In the genomic region with DNA sequence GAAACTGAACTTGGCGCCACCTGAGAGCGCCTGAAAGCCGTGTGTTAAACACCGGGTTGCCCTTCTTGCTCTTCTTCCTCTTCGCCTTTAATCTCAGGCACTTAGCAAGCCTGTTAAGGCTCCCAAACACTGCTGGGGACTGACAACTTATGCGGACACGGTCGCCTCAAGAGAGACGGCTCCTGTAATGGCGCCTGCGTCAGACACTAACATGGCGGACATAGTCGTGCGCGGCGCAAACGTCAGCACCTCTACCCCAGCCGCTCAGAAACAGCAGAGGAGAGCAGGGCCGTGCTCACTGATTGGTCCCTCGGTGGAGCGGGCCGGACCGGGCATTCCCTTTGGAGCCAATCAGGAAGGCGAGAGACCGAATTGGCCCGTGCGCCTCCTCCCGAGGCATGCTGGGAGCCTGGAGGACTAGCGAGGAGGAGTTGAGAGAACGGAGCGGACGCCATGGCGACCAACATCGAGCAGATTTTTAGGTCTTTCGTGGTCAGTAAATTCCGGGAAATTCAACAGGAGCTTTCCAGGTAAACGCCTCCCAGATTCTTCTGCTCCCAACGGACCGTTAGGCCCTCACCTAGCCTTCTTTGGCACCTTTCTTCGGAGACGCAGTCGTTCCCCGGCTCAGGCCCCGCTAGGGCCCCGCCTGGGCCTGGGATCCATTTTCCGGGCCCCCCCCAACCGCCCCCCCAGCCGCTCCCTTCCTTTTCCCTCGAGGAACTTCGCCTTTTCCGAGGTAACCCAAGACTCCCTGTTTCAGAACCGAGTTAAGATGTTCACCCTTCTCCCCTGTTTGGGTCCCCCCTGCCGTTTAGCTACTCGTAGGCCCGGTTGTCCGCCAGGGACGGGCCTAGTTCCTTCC, we compare ENCODE assay signal across 1 cellular context.
TF ChIP-seq lines count a peak whose summit lies in the region.

A gene with protein sequence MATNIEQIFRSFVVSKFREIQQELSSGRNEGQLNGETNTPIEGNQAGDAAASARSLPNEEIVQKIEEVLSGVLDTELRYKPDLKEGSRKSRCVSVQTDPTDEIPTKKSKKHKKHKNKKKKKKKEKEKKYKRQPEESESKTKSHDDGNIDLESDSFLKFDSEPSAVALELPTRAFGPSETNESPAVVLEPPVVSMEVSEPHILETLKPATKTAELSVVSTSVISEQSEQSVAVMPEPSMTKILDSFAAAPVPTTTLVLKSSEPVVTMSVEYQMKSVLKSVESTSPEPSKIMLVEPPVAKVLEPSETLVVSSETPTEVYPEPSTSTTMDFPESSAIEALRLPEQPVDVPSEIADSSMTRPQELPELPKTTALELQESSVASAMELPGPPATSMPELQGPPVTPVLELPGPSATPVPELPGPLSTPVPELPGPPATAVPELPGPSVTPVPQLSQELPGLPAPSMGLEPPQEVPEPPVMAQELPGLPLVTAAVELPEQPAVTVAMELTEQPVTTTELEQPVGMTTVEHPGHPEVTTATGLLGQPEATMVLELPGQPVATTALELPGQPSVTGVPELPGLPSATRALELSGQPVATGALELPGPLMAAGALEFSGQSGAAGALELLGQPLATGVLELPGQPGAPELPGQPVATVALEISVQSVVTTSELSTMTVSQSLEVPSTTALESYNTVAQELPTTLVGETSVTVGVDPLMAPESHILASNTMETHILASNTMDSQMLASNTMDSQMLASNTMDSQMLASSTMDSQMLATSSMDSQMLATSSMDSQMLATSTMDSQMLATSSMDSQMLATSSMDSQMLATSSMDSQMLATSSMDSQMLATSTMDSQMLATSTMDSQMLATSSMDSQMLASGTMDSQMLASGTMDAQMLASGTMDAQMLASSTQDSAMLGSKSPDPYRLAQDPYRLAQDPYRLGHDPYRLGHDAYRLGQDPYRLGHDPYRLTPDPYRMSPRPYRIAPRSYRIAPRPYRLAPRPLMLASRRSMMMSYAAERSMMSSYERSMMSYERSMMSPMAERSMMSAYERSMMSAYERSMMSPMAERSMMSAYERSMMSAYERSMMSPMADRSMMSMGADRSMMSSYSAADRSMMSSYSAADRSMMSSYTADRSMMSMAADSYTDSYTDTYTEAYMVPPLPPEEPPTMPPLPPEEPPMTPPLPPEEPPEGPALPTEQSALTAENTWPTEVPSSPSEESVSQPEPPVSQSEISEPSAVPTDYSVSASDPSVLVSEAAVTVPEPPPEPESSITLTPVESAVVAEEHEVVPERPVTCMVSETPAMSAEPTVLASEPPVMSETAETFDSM (N-terminal part only) (plus strand): TSS at position 399 of the 865 bp plus-strand sequence. CDS start 55 bp downstream, at position 454.

TF ChIP-seq in K562, 482 proteins besides CTCF, POLR2A, EP300 and RAD21 (continued from another document and continues in another):
- TF ChIP-seq, protein P1, sequence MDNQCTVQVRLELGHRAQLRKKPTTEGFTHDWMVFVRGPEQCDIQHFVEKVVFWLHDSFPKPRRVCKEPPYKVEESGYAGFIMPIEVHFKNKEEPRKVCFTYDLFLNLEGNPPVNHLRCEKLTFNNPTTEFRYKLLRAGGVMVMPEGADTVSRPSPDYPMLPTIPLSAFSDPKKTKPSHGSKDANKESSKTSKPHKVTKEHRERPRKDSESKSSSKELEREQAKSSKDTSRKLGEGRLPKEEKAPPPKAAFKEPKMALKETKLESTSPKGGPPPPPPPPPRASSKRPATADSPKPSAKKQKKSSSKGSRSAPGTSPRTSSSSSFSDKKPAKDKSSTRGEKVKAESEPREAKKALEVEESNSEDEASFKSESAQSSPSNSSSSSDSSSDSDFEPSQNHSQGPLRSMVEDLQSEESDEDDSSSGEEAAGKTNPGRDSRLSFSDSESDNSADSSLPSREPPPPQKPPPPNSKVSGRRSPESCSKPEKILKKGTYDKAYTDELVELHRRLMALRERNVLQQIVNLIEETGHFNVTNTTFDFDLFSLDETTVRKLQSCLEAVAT (IDR thresholded peaks at IDR 0.05): peak in 1 of 2 experiments; percentile 73; a peak in 2 of 4 replicates
- no peak for TF ChIP-seq ZNF561 (CRISPR knock-in tag; conservative IDR thresholded peaks at IDR 0.05)
- TF ChIP-seq HEY1 (CRISPR knock-in tag; IDR thresholded peaks at IDR 0.05; ENCODE audit: borderline replicate concordance): no peak
- TF ChIP-seq PYGO2 (tag; IDR thresholded peaks at IDR 0.05): no peak
- no peak for TF ChIP-seq NCOA2 (IDR thresholded peaks at IDR 0.05; ENCODE audit: partially characterized antibody in 2 of 2)
- TF ChIP-seq, protein P2, sequence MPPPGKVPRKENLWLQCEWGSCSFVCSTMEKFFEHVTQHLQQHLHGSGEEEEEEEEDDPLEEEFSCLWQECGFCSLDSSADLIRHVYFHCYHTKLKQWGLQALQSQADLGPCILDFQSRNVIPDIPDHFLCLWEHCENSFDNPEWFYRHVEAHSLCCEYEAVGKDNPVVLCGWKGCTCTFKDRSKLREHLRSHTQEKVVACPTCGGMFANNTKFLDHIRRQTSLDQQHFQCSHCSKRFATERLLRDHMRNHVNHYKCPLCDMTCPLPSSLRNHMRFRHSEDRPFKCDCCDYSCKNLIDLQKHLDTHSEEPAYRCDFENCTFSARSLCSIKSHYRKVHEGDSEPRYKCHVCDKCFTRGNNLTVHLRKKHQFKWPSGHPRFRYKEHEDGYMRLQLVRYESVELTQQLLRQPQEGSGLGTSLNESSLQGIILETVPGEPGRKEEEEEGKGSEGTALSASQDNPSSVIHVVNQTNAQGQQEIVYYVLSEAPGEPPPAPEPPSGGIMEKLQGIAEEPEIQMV (tag; conservative IDR thresholded peaks at IDR 0.05; ENCODE audit: low read depth): peak; percentile 75
- TF ChIP-seq PURB (CRISPR knock-in tag; IDR thresholded peaks at IDR 0.05; ENCODE audit: low read depth): no peak
- no peak for TF ChIP-seq STAG1 (CRISPR knock-in tag; IDR thresholded peaks at IDR 0.05; ENCODE audit: borderline replicate concordance)
- TF ChIP-seq KLF6 (CRISPR knock-in tag; IDR thresholded peaks at IDR 0.05; ENCODE audit: borderline replicate concordance): 0 out of 2 replicates have a peak, but pooled peaks have one; percentile 62
- no peak for TF ChIP-seq MCM5 (IDR thresholded peaks at IDR 0.05; ENCODE audit: low read depth)
- TF ChIP-seq, protein P3, sequence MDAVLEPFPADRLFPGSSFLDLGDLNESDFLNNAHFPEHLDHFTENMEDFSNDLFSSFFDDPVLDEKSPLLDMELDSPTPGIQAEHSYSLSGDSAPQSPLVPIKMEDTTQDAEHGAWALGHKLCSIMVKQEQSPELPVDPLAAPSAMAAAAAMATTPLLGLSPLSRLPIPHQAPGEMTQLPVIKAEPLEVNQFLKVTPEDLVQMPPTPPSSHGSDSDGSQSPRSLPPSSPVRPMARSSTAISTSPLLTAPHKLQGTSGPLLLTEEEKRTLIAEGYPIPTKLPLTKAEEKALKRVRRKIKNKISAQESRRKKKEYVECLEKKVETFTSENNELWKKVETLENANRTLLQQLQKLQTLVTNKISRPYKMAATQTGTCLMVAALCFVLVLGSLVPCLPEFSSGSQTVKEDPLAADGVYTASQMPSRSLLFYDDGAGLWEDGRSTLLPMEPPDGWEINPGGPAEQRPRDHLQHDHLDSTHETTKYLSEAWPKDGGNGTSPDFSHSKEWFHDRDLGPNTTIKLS (IDR thresholded peaks at IDR 0.05; ENCODE audit: borderline replicate concordance, low read depth): peak; percentile 98
- TF ChIP-seq POLR3A (IDR thresholded peaks at IDR 0.05; ENCODE audit: borderline replicate concordance, extremely low read depth, insufficient read depth, insufficient read length): no peak
- TF ChIP-seq CHCHD3 (CRISPR knock-in tag; IDR thresholded peaks at IDR 0.05): no peak
- TF ChIP-seq KHSRP (IDR thresholded peaks at IDR 0.05): no peak
- peak; percentile 91 for TF ChIP-seq HLTF (IDR thresholded peaks at IDR 0.05)
- TF ChIP-seq, protein P4, sequence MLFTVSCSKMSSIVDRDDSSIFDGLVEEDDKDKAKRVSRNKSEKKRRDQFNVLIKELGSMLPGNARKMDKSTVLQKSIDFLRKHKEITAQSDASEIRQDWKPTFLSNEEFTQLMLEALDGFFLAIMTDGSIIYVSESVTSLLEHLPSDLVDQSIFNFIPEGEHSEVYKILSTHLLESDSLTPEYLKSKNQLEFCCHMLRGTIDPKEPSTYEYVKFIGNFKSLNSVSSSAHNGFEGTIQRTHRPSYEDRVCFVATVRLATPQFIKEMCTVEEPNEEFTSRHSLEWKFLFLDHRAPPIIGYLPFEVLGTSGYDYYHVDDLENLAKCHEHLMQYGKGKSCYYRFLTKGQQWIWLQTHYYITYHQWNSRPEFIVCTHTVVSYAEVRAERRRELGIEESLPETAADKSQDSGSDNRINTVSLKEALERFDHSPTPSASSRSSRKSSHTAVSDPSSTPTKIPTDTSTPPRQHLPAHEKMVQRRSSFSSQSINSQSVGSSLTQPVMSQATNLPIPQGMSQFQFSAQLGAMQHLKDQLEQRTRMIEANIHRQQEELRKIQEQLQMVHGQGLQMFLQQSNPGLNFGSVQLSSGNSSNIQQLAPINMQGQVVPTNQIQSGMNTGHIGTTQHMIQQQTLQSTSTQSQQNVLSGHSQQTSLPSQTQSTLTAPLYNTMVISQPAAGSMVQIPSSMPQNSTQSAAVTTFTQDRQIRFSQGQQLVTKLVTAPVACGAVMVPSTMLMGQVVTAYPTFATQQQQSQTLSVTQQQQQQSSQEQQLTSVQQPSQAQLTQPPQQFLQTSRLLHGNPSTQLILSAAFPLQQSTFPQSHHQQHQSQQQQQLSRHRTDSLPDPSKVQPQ (CRISPR knock-in tag; IDR thresholded peaks at IDR 0.05; ENCODE audit: borderline replicate concordance): no peak
- TF ChIP-seq PML (IDR thresholded peaks at IDR 0.05; ENCODE audit: low read length): peak; percentile 76
- TF ChIP-seq ZNF75A (CRISPR knock-in tag; IDR thresholded peaks at IDR 0.05): no peak
- no peak for TF ChIP-seq FIP1L1 (IDR thresholded peaks at IDR 0.05; ENCODE audit: low read depth, low read length, poor library complexity, severe bottlenecking)
- peak; percentile 90 for TF ChIP-seq MTA3 (IDR thresholded peaks at IDR 0.05; ENCODE audit: borderline replicate concordance)
- peak; percentile 95 for TF ChIP-seq SUPT5H (IDR thresholded peaks at IDR 0.05)
- no peak; the same call in 1 of the 2 replicates for TF ChIP-seq HDAC2 (IDR thresholded peaks at IDR 0.05)
- TF ChIP-seq ATF1 (CRISPR knock-in tag; IDR thresholded peaks at IDR 0.05): no peak
- TF ChIP-seq ATF1 (tag; IDR thresholded peaks at IDR 0.05): peak; percentile 97
- TF ChIP-seq, protein P5, sequence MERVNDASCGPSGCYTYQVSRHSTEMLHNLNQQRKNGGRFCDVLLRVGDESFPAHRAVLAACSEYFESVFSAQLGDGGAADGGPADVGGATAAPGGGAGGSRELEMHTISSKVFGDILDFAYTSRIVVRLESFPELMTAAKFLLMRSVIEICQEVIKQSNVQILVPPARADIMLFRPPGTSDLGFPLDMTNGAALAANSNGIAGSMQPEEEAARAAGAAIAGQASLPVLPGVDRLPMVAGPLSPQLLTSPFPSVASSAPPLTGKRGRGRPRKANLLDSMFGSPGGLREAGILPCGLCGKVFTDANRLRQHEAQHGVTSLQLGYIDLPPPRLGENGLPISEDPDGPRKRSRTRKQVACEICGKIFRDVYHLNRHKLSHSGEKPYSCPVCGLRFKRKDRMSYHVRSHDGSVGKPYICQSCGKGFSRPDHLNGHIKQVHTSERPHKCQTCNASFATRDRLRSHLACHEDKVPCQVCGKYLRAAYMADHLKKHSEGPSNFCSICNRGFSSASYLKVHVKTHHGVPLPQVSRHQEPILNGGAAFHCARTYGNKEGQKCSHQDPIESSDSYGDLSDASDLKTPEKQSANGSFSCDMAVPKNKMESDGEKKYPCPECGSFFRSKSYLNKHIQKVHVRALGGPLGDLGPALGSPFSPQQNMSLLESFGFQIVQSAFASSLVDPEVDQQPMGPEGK (CRISPR knock-in tag; IDR thresholded peaks at IDR 0.05; ENCODE audit: borderline replicate concordance): peak; percentile 86
- no peak for TF ChIP-seq ZNF76 (CRISPR knock-in tag; IDR thresholded peaks at IDR 0.05; ENCODE audit: borderline replicate concordance)
- TF ChIP-seq, protein P6, sequence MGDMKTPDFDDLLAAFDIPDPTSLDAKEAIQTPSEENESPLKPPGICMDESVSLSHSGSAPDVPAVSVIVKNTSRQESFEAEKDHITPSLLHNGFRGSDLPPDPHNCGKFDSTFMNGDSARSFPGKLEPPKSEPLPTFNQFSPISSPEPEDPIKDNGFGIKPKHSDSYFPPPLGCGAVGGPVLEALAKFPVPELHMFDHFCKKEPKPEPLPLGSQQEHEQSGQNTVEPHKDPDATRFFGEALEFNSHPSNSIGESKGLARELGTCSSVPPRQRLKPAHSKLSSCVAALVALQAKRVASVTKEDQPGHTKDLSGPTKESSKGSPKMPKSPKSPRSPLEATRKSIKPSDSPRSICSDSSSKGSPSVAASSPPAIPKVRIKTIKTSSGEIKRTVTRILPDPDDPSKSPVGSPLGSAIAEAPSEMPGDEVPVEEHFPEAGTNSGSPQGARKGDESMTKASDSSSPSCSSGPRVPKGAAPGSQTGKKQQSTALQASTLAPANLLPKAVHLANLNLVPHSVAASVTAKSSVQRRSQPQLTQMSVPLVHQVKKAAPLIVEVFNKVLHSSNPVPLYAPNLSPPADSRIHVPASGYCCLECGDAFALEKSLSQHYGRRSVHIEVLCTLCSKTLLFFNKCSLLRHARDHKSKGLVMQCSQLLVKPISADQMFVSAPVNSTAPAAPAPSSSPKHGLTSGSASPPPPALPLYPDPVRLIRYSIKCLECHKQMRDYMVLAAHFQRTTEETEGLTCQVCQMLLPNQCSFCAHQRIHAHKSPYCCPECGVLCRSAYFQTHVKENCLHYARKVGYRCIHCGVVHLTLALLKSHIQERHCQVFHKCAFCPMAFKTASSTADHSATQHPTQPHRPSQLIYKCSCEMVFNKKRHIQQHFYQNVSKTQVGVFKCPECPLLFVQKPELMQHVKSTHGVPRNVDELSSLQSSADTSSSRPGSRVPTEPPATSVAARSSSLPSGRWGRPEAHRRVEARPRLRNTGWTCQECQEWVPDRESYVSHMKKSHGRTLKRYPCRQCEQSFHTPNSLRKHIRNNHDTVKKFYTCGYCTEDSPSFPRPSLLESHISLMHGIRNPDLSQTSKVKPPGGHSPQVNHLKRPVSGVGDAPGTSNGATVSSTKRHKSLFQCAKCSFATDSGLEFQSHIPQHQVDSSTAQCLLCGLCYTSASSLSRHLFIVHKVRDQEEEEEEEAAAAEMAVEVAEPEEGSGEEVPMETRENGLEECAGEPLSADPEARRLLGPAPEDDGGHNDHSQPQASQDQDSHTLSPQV (IDR thresholded peaks at IDR 0.05): no peak
- TF ChIP-seq ZNF354B (CRISPR knock-in tag; IDR thresholded peaks at IDR 0.05): no peak
- TF ChIP-seq, protein P7, sequence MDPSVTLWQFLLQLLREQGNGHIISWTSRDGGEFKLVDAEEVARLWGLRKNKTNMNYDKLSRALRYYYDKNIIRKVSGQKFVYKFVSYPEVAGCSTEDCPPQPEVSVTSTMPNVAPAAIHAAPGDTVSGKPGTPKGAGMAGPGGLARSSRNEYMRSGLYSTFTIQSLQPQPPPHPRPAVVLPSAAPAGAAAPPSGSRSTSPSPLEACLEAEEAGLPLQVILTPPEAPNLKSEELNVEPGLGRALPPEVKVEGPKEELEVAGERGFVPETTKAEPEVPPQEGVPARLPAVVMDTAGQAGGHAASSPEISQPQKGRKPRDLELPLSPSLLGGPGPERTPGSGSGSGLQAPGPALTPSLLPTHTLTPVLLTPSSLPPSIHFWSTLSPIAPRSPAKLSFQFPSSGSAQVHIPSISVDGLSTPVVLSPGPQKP (CRISPR knock-in tag; IDR thresholded peaks at IDR 0.05): no peak
- TF ChIP-seq ESRRB (CRISPR knock-in tag; IDR thresholded peaks at IDR 0.05; ENCODE audit: borderline replicate concordance): no peak
- peak; percentile 38; the same call in 1 of the 2 replicates for TF ChIP-seq JUN (IDR thresholded peaks at IDR 0.05; ENCODE audit: borderline replicate concordance, low read depth, low read length)
- TF ChIP-seq JUN (CRISPR knock-in tag; IDR thresholded peaks at IDR 0.05; ENCODE audit: borderline replicate concordance): no peak
